ENCODE assay signal across 12 cellular contexts in genomic region chr5:87103616-87104287, GRCh38.
DNase-seq lines count a peak whose midpoint lies in the region; ATAC-seq and TF ChIP-seq lines count a peak whose summit lies in the region.
"Had no signal": no experiment of that assay in that cellular context is flagged by ENCODE, and none has a peak within 500 bp of the region (broad histone marks: within the 10 kb centered on the region; RNA-seq: fewer than 3 reads in every experiment).

No MANE protein-coding gene starts in this region.

- no peaks in the 10 kb centered on the region for H3K9me2 ChIP-seq in MM.1S (replicated peaks; ENCODE audit: insufficient read depth, low read length)

- peak overlapping the region; percentile 35 for H3K4me2 ChIP-seq in MM.1S (ENCODE audit: low read depth, low read length)
- H3K4me2 ChIP-seq: BLaER1, KMS-11 had no signal

- H3K4me3 ChIP-seq in MM.1S (ENCODE audit: low read length): no peak overlapping the region
- H3K4me3 ChIP-seq: BLaER1, pancreas had no signal

- no peaks in the 10 kb centered on the region for H3K9me3 ChIP-seq in MM.1S (replicated peaks; ENCODE audit: insufficient read depth, low read length)
- H3K9me3 ChIP-seq: BLaER1, pancreas had no signal

- H3K9ac ChIP-seq in MM.1S (ENCODE audit: low read length): no peak overlapping the region
- H3K9ac ChIP-seq: BLaER1, KMS-11 had no signal

- H3K27ac Mint-ChIP-seq in Calu3 (ENCODE audit: unreplicated experiment): peak overlapping the region; percentile 93
- H3K27ac Mint-ChIP-seq in HFFc6: no peak overlapping the region

- DNase-seq in Calu3 (peak; percentile 46), MM.1S (peak; percentile 80), GOT3 (lab: John Stamatoyannopoulos, UW) (no peak), globus pallidus (ENCODE audit: low spot score) (no peak), HFFc6 (no peak)
- no peak for DNase-seq in stimulated activated naive CD4-positive, alpha-beta T cell (lab: John Stamatoyannopoulos, UW)
- DNase-seq: amygdala, pancreas had no signal

- CTCF ChIA-PET in Calu3 (lab: Charles Lee): interaction anchor here (0.8 to 1.4 kb wide), 3 partner anchors 9 to 18 kb away, joined by 3 to 4 read pairs (median 3); no protein-coding TSS in a partner anchor

- H3K4me1 ChIP-seq in MM.1S (ENCODE audit: low read length): peaks cover 26% of the 10 kb centered on the region
- H3K4me1 ChIP-seq: BLaER1, pancreas had no signal

- no peaks in the 10 kb centered on the region for H3K27me3 ChIP-seq in MM.1S (replicated peaks; ENCODE audit: insufficient read depth, low read length)
- H3K27me3 ChIP-seq: BLaER1, pancreas had no signal

- H3K9me3 Mint-ChIP-seq in Calu3 (ENCODE audit: low read depth, unreplicated experiment) (peaks cover 3% of the 10 kb centered on the region), HFFc6 (no peaks in the 10 kb centered on the region)

- no peaks in the 10 kb centered on the region for H4K20me1 ChIP-seq in MM.1S (ENCODE audit: insufficient read depth, low read length)
- H4K20me1 ChIP-seq: BLaER1 had no signal

- ATAC-seq in GM19351 (IDR thresholded peaks at IDR 0.05; ENCODE audit: unreplicated experiment): peak; percentile 94
- peak; percentile 96 for ATAC-seq in HG02870 (IDR thresholded peaks at IDR 0.05; ENCODE audit: unreplicated experiment)
- ATAC-seq: pancreas had no signal

- peaks cover 4% of the 10 kb centered on the region for H3F3A ChIP-seq in MM.1S (ENCODE audit: insufficient read depth, low read length)

- no peaks in the 10 kb centered on the region for H3K36me3 ChIP-seq in MM.1S (replicated peaks; ENCODE audit: insufficient read depth, low read length)
- H3K36me3 ChIP-seq: BLaER1, pancreas had no signal

- H3K4me1 Mint-ChIP-seq in Calu3 (ENCODE audit: low read depth, unreplicated experiment): peaks cover 64% of the 10 kb centered on the region
- H3K4me1 Mint-ChIP-seq in HFFc6 (ENCODE audit: low read depth): peaks cover 28% of the 10 kb centered on the region

- peaks cover 5% of the 10 kb centered on the region for H3K36me3 Mint-ChIP-seq in Calu3 (ENCODE audit: insufficient read depth, unreplicated experiment)
- H3K36me3 Mint-ChIP-seq in HFFc6 (ENCODE audit: low read depth): peaks cover 9% of the 10 kb centered on the region

- intact Hi-C loops in Calu3 (cut with micrococcal nuclease; ENCODE audit: unreplicated experiment): no loop called here

- no peaks in the 10 kb centered on the region for H3K79me2 ChIP-seq in MM.1S (ENCODE audit: low read length)

- H2AFZ ChIP-seq in MM.1S (ENCODE audit: low read length): no peak overlapping the region

- H3K4me3 Mint-ChIP-seq in Calu3 (ENCODE audit: low read depth, unreplicated experiment): no peak overlapping the region
- H3K4me3 Mint-ChIP-seq in HFFc6: no peak overlapping the region

- no TSS peak for BruUV-seq in Calu3 (replicated peaks; lab: Mats Ljungman, UMichigan)

- H3K27ac ChIP-seq in MM.1S (ENCODE audit: low read length): peak overlapping the region; percentile 34; the same call in 1 of the 2 replicates
- H3K27ac ChIP-seq: BLaER1, KMS-11, pancreas had no signal

- TF ChIP-seq CTCF in Calu3 (IDR thresholded peaks at IDR 0.05; ENCODE audit: unreplicated experiment): no peak
- TF ChIP-seq CTCF in MM.1S (IDR thresholded peaks at IDR 0.05; ENCODE audit: low read length): no peak
- no peak for TF ChIP-seq CTCF in HFFc6 (IDR thresholded peaks at IDR 0.05)

- H3K27me3 Mint-ChIP-seq in Calu3 (ENCODE audit: unreplicated experiment): no peaks in the 10 kb centered on the region
- no peaks in the 10 kb centered on the region; the same call in 1 of the 2 replicates for H3K27me3 Mint-ChIP-seq in HFFc6 (ENCODE audit: insufficient read depth)

Comparison
In these comparisons a context has a peak if more than half of its experiments do, and no peak if none do; other contexts are left out.
1. DNase-seq: peak in Calu3 (single experiment) and MM.1S (single experiment); none in stimulated activated naive CD4-positive, alpha-beta T cell (0 of 6), GOT3 (single experiment), globus pallidus (single experiment) and HFFc6 (single experiment).